In genomic region chr6:139940741-139941712, GRCh38 we compare ENCODE assay signal across 9 cellular contexts.
DNase-seq lines count a peak whose midpoint lies in the region; ATAC-seq and TF ChIP-seq lines count a peak whose summit lies in the region.
"Had no signal": no experiment of that assay in that cellular context is flagged by ENCODE, and none has a peak within 500 bp of the region (broad histone marks: within the 10 kb centered on the region; RNA-seq: fewer than 3 reads in every experiment).

No MANE protein-coding gene starts in this region.

- H2BK120ac ChIP-seq in H9 (ENCODE audit: low read depth, low read length, poor library complexity, severe bottlenecking), result no peak overlapping the region

- no peaks in the 10 kb centered on the region for H3K23me2 ChIP-seq in H9 (ENCODE audit: insufficient read length, low read depth, low read length, poor library complexity, severe bottlenecking)

- no peak overlapping the region for H2AFZ ChIP-seq in H9 (ENCODE audit: low read length)

- H3K9me3 Mint-ChIP-seq in osteocyte (ENCODE audit: unreplicated experiment) (no peaks in the 10 kb centered on the region), H9 (no peaks in the 10 kb centered on the region)

- no peak overlapping the region for H3K9ac ChIP-seq in SK-N-MC (ENCODE audit: insufficient read length)
- no peak overlapping the region for H3K9ac ChIP-seq in H9 (ENCODE audit: extremely low read depth, insufficient read length, low read length)

- no peak overlapping the region for H3K23ac ChIP-seq in H9 (ENCODE audit: insufficient read length, low read depth, low read length)

- peak overlapping the region; percentile 41 for H3K4me3 Mint-ChIP-seq in osteocyte (ENCODE audit: unreplicated experiment)
- H3K4me3 Mint-ChIP-seq in H9, result no peak overlapping the region

- H3K36me3 ChIP-seq in SK-N-MC (ENCODE audit: insufficient read depth, low read length) (no peaks in the 10 kb centered on the region), stomach (no peaks in the 10 kb centered on the region), gastroesophageal sphincter (no peaks in the 10 kb centered on the region)

- no peaks in the 10 kb centered on the region for H3K9me3 ChIP-seq in SK-N-MC (ENCODE audit: low read depth, low read length)
- no peaks in the 10 kb centered on the region for H3K9me3 ChIP-seq in H9 (ENCODE audit: control insufficient read depth, low read depth, low read length)
- H3K9me3 ChIP-seq in stomach, result no peaks in the 10 kb centered on the region
- H3K9me3 ChIP-seq in gastroesophageal sphincter, result no peaks in the 10 kb centered on the region

- no peak overlapping the region for H2BK15ac ChIP-seq in H9 (ENCODE audit: low read depth, low read length)

- H3K27ac ChIP-seq in SK-N-MC (peak overlapping the region; percentile 94), H9 (ENCODE audit: insufficient read length, low read depth, low read length) (no peak overlapping the region), stomach (no peak overlapping the region), gastroesophageal sphincter (no peak overlapping the region)

- no peak overlapping the region for H4K91ac ChIP-seq in H9 (ENCODE audit: insufficient read length, low read depth, low read length)

- H3K27ac Mint-ChIP-seq in osteocyte (ENCODE audit: unreplicated experiment) (peak overlapping the region; percentile 93), H9 (peak overlapping the region in 1 of 3 experiments; percentile 40; a peak in 3 of 7 replicates)

- H3K36me3 Mint-ChIP-seq in osteocyte (ENCODE audit: unreplicated experiment) (no peaks in the 10 kb centered on the region), H9 (ENCODE audit: insufficient read depth in 1 of 3, low read depth in 3 of 3) (no peaks in the 10 kb centered on the region)

- H3K4me2 ChIP-seq in H9 (ENCODE audit: insufficient read depth, insufficient read length, low read length), result no peak overlapping the region

- H3K18ac ChIP-seq in H9 (ENCODE audit: insufficient read length, low read depth, low read length), result no peak overlapping the region

- no peak overlapping the region for H4K8ac ChIP-seq in H9 (replicated peaks; ENCODE audit: insufficient read length, low read depth, low read length)

- intact Hi-C loops in stomach (cut with DNase I; ENCODE audit: low total_unique reads), result no loop called here

- no peak for TF ChIP-seq POLR2A in stomach (IDR thresholded peaks at IDR 0.05)
- no peak for TF ChIP-seq POLR2A in gastroesophageal sphincter (IDR thresholded peaks at IDR 0.05)

- no peak for DNase-seq in SK-N-MC (ENCODE audit: low read depth, low spot score)
- no peak for DNase-seq in osteocyte (ENCODE audit: extremely low spot score, unreplicated experiment)
- DNase-seq in H9, result no peak
- no peak for DNase-seq in stomach
- no peak for DNase-seq in putamen (ENCODE audit: low spot score)
- DNase-seq: hypothalamus had no signal

- H3K4me1 ChIP-seq in H9 (ENCODE audit: insufficient read depth, low read length), result no peaks in the 10 kb centered on the region; the same call in 1 of the 2 replicates
- H3K4me1 ChIP-seq in stomach, result peaks cover 0 to 17% (median 6%) of the 10 kb centered on the region in 4 donors
- H3K4me1 ChIP-seq in gastroesophageal sphincter, result no peaks in the 10 kb centered on the region

- H2AK5ac ChIP-seq in H9 (ENCODE audit: insufficient read length, low read length), result no peak overlapping the region

- ATAC-seq in GM19452 (IDR thresholded peaks at IDR 0.05; ENCODE audit: unreplicated experiment) (peak; percentile 92), HG03066 (IDR thresholded peaks at IDR 0.05; ENCODE audit: low read depth, unreplicated experiment) (peak; percentile 87), gastroesophageal sphincter (no peak)

- TF ChIP-seq EP300 in stomach (IDR thresholded peaks at IDR 0.05) (no peak), gastroesophageal sphincter (IDR thresholded peaks at IDR 0.05) (no peak)

- no peaks in the 10 kb centered on the region for H4K20me1 ChIP-seq in H9 (ENCODE audit: control insufficient read depth, insufficient read depth, insufficient read length)

- no peaks in the 10 kb centered on the region for H3K79me1 ChIP-seq in H9 (ENCODE audit: insufficient read depth, low read depth, low read length, poor library complexity, severe bottlenecking)

- no CpG with 5 or more reads among the region's 8 CpGs for WGBS in H9 (ENCODE audit: extremely low coverage, insufficient read length, low lambda C conversion rate)
- WGBS in stomach, 5 donors, result 51 to 62% (median 58%) methylated on average over 8 of the region's 8 CpGs
- WGBS in gastroesophageal sphincter (ENCODE audit: low coverage in 1 of 2), 2 donors, result 69 to 84% methylated on average over 8 of the region's 8 CpGs

- H3K56ac ChIP-seq in H9 (ENCODE audit: insufficient read length, low read depth, low read length), result no peak overlapping the region

- no peak overlapping the region for H3T11ph ChIP-seq in H9 (ENCODE audit: low read length)

- H3K79me2 ChIP-seq in H9 (ENCODE audit: insufficient read depth, low read length), result no peaks in the 10 kb centered on the region

- H2BK12ac ChIP-seq in H9 (ENCODE audit: insufficient read length, low read depth, low read length), result no peak overlapping the region

- H3K27me3 Mint-ChIP-seq in osteocyte (ENCODE audit: unreplicated experiment) (no peaks in the 10 kb centered on the region), H9 (ENCODE audit: low read depth) (no peaks in the 10 kb centered on the region)

- no peak overlapping the region for H2BK20ac ChIP-seq in H9 (ENCODE audit: low read depth, low read length, poor library complexity, severe bottlenecking)

- no peak overlapping the region for H2BK5ac ChIP-seq in H9 (ENCODE audit: insufficient read length, low read length)

- TF ChIP-seq CTCF in osteocyte (IDR thresholded peaks at IDR 0.05), result no peak
- TF ChIP-seq CTCF in H9 (conservative IDR thresholded peaks at IDR 0.05), result no peak
- TF ChIP-seq CTCF in stomach (IDR thresholded peaks at IDR 0.05), result no peak
- TF ChIP-seq CTCF in gastroesophageal sphincter (IDR thresholded peaks at IDR 0.05), result no peak

- H3K4me1 Mint-ChIP-seq in osteocyte (ENCODE audit: unreplicated experiment), result peaks cover 54% of the 10 kb centered on the region
- peaks cover 29 to 37% of the 10 kb centered on the region in 2 experiments for H3K4me1 Mint-ChIP-seq in H9

- H3K27me3 ChIP-seq in H9 (ENCODE audit: insufficient read depth, low read length) (no peaks in the 10 kb centered on the region), stomach (no peaks in the 10 kb centered on the region), gastroesophageal sphincter (no peaks in the 10 kb centered on the region)

- H3K4me3 ChIP-seq in SK-N-MC (no peak overlapping the region), stomach (no peak overlapping the region), gastroesophageal sphincter (no peak overlapping the region)

- H4K5ac ChIP-seq in H9 (ENCODE audit: insufficient read length, low read depth, low read length), result no peak overlapping the region

- no peak overlapping the region for H3K4ac ChIP-seq in H9 (ENCODE audit: low read depth, low read length)

- H3K14ac ChIP-seq in H9 (ENCODE audit: insufficient read depth, low read length), result no peak overlapping the region
